Comparison of ENCODE assay signal across 20 cellular contexts in genomic region chr9:114851301-114851700, GRCh38. TPM values are rescaled to one million over a fixed set of nuclear protein-coding genes. Genes with fewer than 3 reads are reported as not detected.
DNase-seq lines count a peak whose midpoint lies in the region; ATAC-seq lines count a peak whose summit lies in the region.
"Had no signal": no experiment of that assay in that cellular context is flagged by ENCODE, and none has a peak within 500 bp of the region (broad histone marks: within the 10 kb centered on the region; RNA-seq: fewer than 3 reads in every experiment).

No MANE protein-coding gene starts in this region.

- peaks cover 3% of the 10 kb centered on the region for H3K36me3 Mint-ChIP-seq in activated CD4-positive, alpha-beta T cell treated with anti-CD3 and anti-CD28 coated beads for 36 hours (ENCODE audit: low read depth)
- H3K36me3 Mint-ChIP-seq in stimulated activated effector memory CD8-positive, alpha-beta T cell treated with anti-CD3 and anti-CD28 coated beads, Interleukin-12 subunit alpha, Interleukin-12 subunit beta, amount 100 ng/mL, for 72 hours = no peaks in the 10 kb centered on the region
- H3K36me3 Mint-ChIP-seq: CD8-positive, alpha-beta memory T cell; natural killer cell treated with Interleukin-12 subunit alpha and Interleukin-12 subunit beta and Interleukin-15 and Interleukin-18, amount 100 ng/mL, for 72 hours had no signal

- peak; percentile 9 for ATAC-seq in activated CD4-positive, alpha-beta T cell treated with anti-CD3 and anti-CD28 coated beads for 36 hours
- no peak for ATAC-seq in stimulated activated effector memory CD8-positive, alpha-beta T cell treated with anti-CD3 and anti-CD28 coated beads, Interleukin-12 subunit alpha, Interleukin-12 subunit beta, amount 100 ng/mL, for 72 hours
- ATAC-seq: psoas muscle had no signal

- H3K4me3 ChIP-seq in adipocyte (ENCODE audit: low read length) = peak overlapping the region; percentile 14
- H3K4me3 ChIP-seq: heart left ventricle, psoas muscle, SJCRH30 had no signal

- CTCF ChIA-PET in activated CD4-positive, alpha-beta T cell treated with anti-CD3 and anti-CD28 coated beads for 36 hours (lab: Charles Lee) = interaction anchor here (0.7 kb wide), 1 partner anchor 50 kb away, joined by 3 read pairs; no protein-coding TSS in a partner anchor

- peak overlapping the region; percentile 61 for H3K27ac Mint-ChIP-seq in activated CD4-positive, alpha-beta T cell treated with anti-CD3 and anti-CD28 coated beads for 36 hours
- peak overlapping the region; percentile 7 for H3K27ac Mint-ChIP-seq in stimulated activated effector memory CD8-positive, alpha-beta T cell treated with anti-CD3 and anti-CD28 coated beads, Interleukin-12 subunit alpha, Interleukin-12 subunit beta, amount 100 ng/mL, for 72 hours

- no peaks in the 10 kb centered on the region for H3K36me3 ChIP-seq in adipocyte (ENCODE audit: control insufficient read depth, insufficient read depth, low read length, severe bottlenecking)
- H3K36me3 ChIP-seq: heart left ventricle, SJCRH30 had no signal

- no peaks in the 10 kb centered on the region for H3K27me3 ChIP-seq in adipocyte (replicated peaks; ENCODE audit: control insufficient read depth, insufficient read depth, low read length)
- H3K27me3 ChIP-seq: heart left ventricle, SJCRH30 had no signal

- no peaks in the 10 kb centered on the region for H3K9me3 ChIP-seq in adipocyte (ENCODE audit: control insufficient read depth, low read length)
- H3K9me3 ChIP-seq: heart left ventricle, psoas muscle, SJCRH30 had no signal

- peak overlapping the region; percentile 76 for H3K9ac ChIP-seq in adipocyte (ENCODE audit: low read length)

- no peak for DNase-seq in activated CD4-positive, alpha-beta T cell treated with anti-CD3 and anti-CD28 coated beads for 36 hours
- DNase-seq in activated CD4-positive, alpha-beta T cell treated with anti-CD3 and anti-CD28 coated beads for 48 hours = no peak
- peak; percentile 8 for DNase-seq in OCI-M1 (lab: John Stamatoyannopoulos, UW)
- no peak for DNase-seq in adipocyte (ENCODE audit: low read depth)
- DNase-seq in stimulated activated effector memory CD8-positive, alpha-beta T cell treated with anti-CD3 and anti-CD28 coated beads, Interleukin-12 subunit alpha, Interleukin-12 subunit beta, amount 100 ng/mL, for 72 hours (ENCODE audit: low spot score in 2 of 2) = no peak
- DNase-seq in A172 (ENCODE audit: low spot score) = no peak
- DNase-seq in stimulated activated CD4-positive, alpha-beta T cell treated with anti-CD3 and anti-CD28 coated beads, Interleukin-1b, Interleukin-23, amount 100 ng/mL, for 48 hours = no peak
- DNase-seq in GM03348 (ENCODE audit: low spot score) = no peak
- DNase-seq: CD8-positive, alpha-beta memory T cell; effector CD8-positive, alpha-beta T cell; heart left ventricle; Karpas-422; NCI-H226; psoas muscle; stimulated activated naive CD4-positive, alpha-beta T cell; T-helper 9 cell had no signal

- no peaks in the 10 kb centered on the region for H3K27me3 Mint-ChIP-seq in activated CD4-positive, alpha-beta T cell treated with anti-CD3 and anti-CD28 coated beads for 36 hours
- H3K27me3 Mint-ChIP-seq: CD8-positive, alpha-beta memory T cell had no signal

- intact Hi-C loops in activated CD4-positive, alpha-beta T cell treated with anti-CD3 and anti-CD28 coated beads for 36 hours (cut with DNase I, micrococcal nuclease) = loop anchor here in 1 of 2 experiments (2.0 kb wide), 1 partner anchor 42 kb away; no protein-coding TSS in a partner anchor

- no peaks in the 10 kb centered on the region for H3K9me3 Mint-ChIP-seq in activated CD4-positive, alpha-beta T cell treated with anti-CD3 and anti-CD28 coated beads for 36 hours (ENCODE audit: low read depth)
- H3K9me3 Mint-ChIP-seq in stimulated activated effector memory CD8-positive, alpha-beta T cell treated with anti-CD3 and anti-CD28 coated beads, Interleukin-12 subunit alpha, Interleukin-12 subunit beta, amount 100 ng/mL, for 72 hours = no peaks in the 10 kb centered on the region
- H3K9me3 Mint-ChIP-seq: CD8-positive, alpha-beta memory T cell; natural killer cell treated with Interleukin-12 subunit alpha and Interleukin-12 subunit beta and Interleukin-15 and Interleukin-18, amount 100 ng/mL, for 72 hours had no signal

- peaks cover 53% of the 10 kb centered on the region for H3K4me1 ChIP-seq in adipocyte (ENCODE audit: control insufficient read depth, insufficient read depth, low read length)
- H3K4me1 ChIP-seq: psoas muscle, SJCRH30 had no signal

- H3K4me3 Mint-ChIP-seq in activated CD4-positive, alpha-beta T cell treated with anti-CD3 and anti-CD28 coated beads for 36 hours = no peak overlapping the region
- H3K4me3 Mint-ChIP-seq in stimulated activated effector memory CD8-positive, alpha-beta T cell treated with anti-CD3 and anti-CD28 coated beads, Interleukin-12 subunit alpha, Interleukin-12 subunit beta, amount 100 ng/mL, for 72 hours = no peak overlapping the region
- H3K4me3 Mint-ChIP-seq: CD8-positive, alpha-beta memory T cell; natural killer cell treated with Interleukin-12 subunit alpha and Interleukin-12 subunit beta and Interleukin-15 and Interleukin-18, amount 100 ng/mL, for 72 hours had no signal

- peaks cover 26% of the 10 kb centered on the region for H3K4me1 Mint-ChIP-seq in activated CD4-positive, alpha-beta T cell treated with anti-CD3 and anti-CD28 coated beads for 36 hours
- peaks cover 10% of the 10 kb centered on the region for H3K4me1 Mint-ChIP-seq in stimulated activated effector memory CD8-positive, alpha-beta T cell treated with anti-CD3 and anti-CD28 coated beads, Interleukin-12 subunit alpha, Interleukin-12 subunit beta, amount 100 ng/mL, for 72 hours

- POLR2A ChIA-PET in activated CD4-positive, alpha-beta T cell treated with anti-CD3 and anti-CD28 coated beads for 36 hours (lab: Charles Lee) = no interaction called here

RNA-seq across cellular contexts. Expression of gene TNFSF15, which starts 45.5 kb away (rescaled TPM):
- total RNA-seq in activated CD4-positive, alpha-beta T cell treated with anti-CD3 and anti-CD28 coated beads for 36 hours = under 1 TPM; 0.47 to 0.50 TPM
- 0.12 and 0.14 TPM in 2 replicates for total RNA-seq in A172 (2014; rRNA removed; shearing (Covaris generic))
- total RNA-seq: A673, Daoy had no signal
